Comparison of ENCODE assay signal across 2 cellular contexts in genomic region chr2:179354739-179355537, GRCh38.
TF ChIP-seq lines count a peak whose summit lies in the region.

No MANE protein-coding gene starts in this region.

TF ChIP-seq in IMR-90, 13 proteins besides CTCF, POLR2A, EP300 and RAD21 (continued from another document):
- TF ChIP-seq, protein P1, sequence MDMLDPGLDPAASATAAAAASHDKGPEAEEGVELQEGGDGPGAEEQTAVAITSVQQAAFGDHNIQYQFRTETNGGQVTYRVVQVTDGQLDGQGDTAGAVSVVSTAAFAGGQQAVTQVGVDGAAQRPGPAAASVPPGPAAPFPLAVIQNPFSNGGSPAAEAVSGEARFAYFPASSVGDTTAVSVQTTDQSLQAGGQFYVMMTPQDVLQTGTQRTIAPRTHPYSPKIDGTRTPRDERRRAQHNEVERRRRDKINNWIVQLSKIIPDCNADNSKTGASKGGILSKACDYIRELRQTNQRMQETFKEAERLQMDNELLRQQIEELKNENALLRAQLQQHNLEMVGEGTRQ (IDR thresholded peaks at IDR 0.05; ENCODE audit: low read depth, low read length) = no peak
- 0 out of 2 replicates have a peak, but pooled peaks have one; percentile 22 for TF ChIP-seq MAFK (IDR thresholded peaks at IDR 0.05; ENCODE audit: low read depth, low read length)
- no peak for TF ChIP-seq MXI1 (IDR thresholded peaks at IDR 0.05; ENCODE audit: borderline replicate concordance, low read depth, low read length)
- TF ChIP-seq MAZ (IDR thresholded peaks at IDR 0.05; ENCODE audit: borderline replicate concordance, low read depth, low read length) = no peak
- peak; percentile 42; the same call in 1 of the 2 replicates for TF ChIP-seq CEBPB (IDR thresholded peaks at IDR 0.05; ENCODE audit: low read depth, low read length)

TF ChIP-seq in GM12878, 131 proteins besides CTCF, POLR2A, EP300 and RAD21:
- TF ChIP-seq BCLAF1 (IDR thresholded peaks at IDR 0.05) (no peak), ZZZ3 (IDR thresholded peaks at IDR 0.05; ENCODE audit: control insufficient read depth, insufficient read length, low read depth) (no peak), CBX3 (IDR thresholded peaks at IDR 0.05; ENCODE audit: borderline replicate concordance, low read depth) (no peak), BMI1 (IDR thresholded peaks at IDR 0.05; ENCODE audit: borderline replicate concordance) (no peak)
TF ChIP-seq in GM12878: peak in this region for 0.
